In genomic region chr16:79451196-79451816, GRCh38 we compare ENCODE assay signal across 11 cellular contexts.
DNase-seq lines count a peak whose midpoint lies in the region; ATAC-seq lines count a peak whose summit lies in the region.
"Had no signal": no experiment of that assay in that cellular context is flagged by ENCODE, and none has a peak within 500 bp of the region (broad histone marks: within the 10 kb centered on the region; RNA-seq: fewer than 3 reads in every experiment).

No MANE protein-coding gene starts in this region.

- peak overlapping the region; percentile 16 for H3K27ac ChIP-seq in muscle layer of duodenum (ENCODE audit: low read length)
- H3K27ac ChIP-seq: breast epithelium, gastroesophageal sphincter, vagina had no signal

- no peaks in the 10 kb centered on the region for H3K36me3 ChIP-seq in muscle layer of duodenum (ENCODE audit: control insufficient read depth in 1 of 2, insufficient read depth in 2 of 2, low read length in 2 of 2)
- H3K36me3 ChIP-seq: breast epithelium, gastroesophageal sphincter, vagina had no signal

- peaks cover 0 to 2% of the 10 kb centered on the region in 2 donors for H3K4me1 ChIP-seq in muscle layer of duodenum (ENCODE audit: control insufficient read depth in 1 of 2, insufficient read depth in 2 of 2, low read length in 2 of 2)
- H3K4me1 ChIP-seq: breast epithelium, gastroesophageal sphincter, vagina had no signal

- peak; percentile 86 for ATAC-seq in GM19351 (IDR thresholded peaks at IDR 0.05; ENCODE audit: unreplicated experiment)
- peak; percentile 76 for ATAC-seq in HG02938 (IDR thresholded peaks at IDR 0.05; ENCODE audit: unreplicated experiment)
- ATAC-seq in HG03196 (IDR thresholded peaks at IDR 0.05; ENCODE audit: unreplicated experiment), result no peak
- ATAC-seq: gastroesophageal sphincter had no signal

- DNase-seq in OCI-M1 (lab: John Stamatoyannopoulos, UW) (peak; percentile 77), AG20443 (ENCODE audit: low spot score) (no peak)
- no peak for DNase-seq in activated CD4-positive, CD25-positive, alpha-beta regulatory T cell treated with anti-CD3 and anti-CD28 coated beads, Interleukin-2, amount 50 U/mL, for 72 hours
- DNase-seq: stimulated activated CD4-positive, alpha-beta T cell treated with anti-CD3 and anti-CD28 coated beads, Interleukin-4, amount 100 ng/mL, for 24 hours had no signal

- H3K9me3 ChIP-seq in muscle layer of duodenum (ENCODE audit: control insufficient read depth in 1 of 2, low read length in 2 of 2), result no peaks in the 10 kb centered on the region
- H3K9me3 ChIP-seq: breast epithelium, vagina had no signal

- H3K4me3 ChIP-seq in muscle layer of duodenum (ENCODE audit: low read depth in 1 of 2, low read length in 2 of 2), result no peak overlapping the region
- H3K4me3 ChIP-seq: breast epithelium, gastroesophageal sphincter, vagina had no signal

- H3K27me3 ChIP-seq in muscle layer of duodenum (ENCODE audit: low read depth, low read length), result no peaks in the 10 kb centered on the region
- H3K27me3 ChIP-seq: breast epithelium, gastroesophageal sphincter, vagina had no signal
